ENCODE assay signal across 1 cellular context in the genomic region with DNA sequence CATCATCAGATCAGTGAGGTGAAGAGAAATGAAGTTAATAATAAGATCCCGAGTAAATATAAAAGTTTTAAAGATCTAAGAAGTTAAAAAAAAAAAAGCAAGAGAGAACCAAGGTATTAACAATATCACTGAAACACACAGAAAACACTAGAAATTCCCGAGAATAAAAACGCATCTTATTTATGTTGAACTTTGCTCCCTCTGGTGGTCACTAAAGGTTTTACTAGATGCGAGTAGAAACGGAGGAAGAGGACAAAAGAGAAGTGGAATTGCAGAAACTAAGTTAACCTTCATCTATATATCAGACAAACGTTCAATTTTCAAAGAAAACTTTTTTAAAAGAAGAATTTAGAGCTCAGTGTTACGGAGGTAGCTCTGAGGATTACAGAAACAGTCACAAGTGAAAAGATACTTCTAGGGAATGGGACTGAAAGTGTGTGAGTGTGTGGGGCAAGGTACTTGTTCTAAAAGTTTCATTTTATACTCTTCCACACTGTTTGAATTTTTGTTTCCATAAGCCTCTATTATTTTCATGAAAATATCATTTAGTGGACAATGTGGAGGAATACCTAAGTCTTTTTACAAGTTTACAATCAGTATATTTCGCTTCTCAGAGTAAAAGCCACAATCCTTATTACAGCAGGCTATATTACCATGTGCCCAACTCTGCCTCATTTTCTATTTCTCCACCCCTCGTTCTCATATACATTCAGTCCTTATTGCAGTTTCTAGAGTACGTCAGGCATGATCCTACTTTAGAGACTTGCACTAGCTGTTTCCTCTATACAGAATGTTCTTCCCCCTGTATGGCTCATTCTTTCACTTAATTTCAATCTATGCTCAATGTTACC.
A peak's percentile ranks its signal among the peaks of the same experiment; 100 is the strongest.
TF ChIP-seq lines count a peak whose summit lies in the region.

No MANE protein-coding gene starts in this region.

TF ChIP-seq in K562, 482 proteins besides CTCF, POLR2A, EP300 and RAD21:
- TF ChIP-seq DDX20 (tag; IDR thresholded peaks at IDR 0.05; ENCODE audit: low read depth): no peak
- no peak for TF ChIP-seq ELK1 (CRISPR knock-in tag; IDR thresholded peaks at IDR 0.05)
- TF ChIP-seq IFI16 (CRISPR knock-in tag; IDR thresholded peaks at IDR 0.05): no peak
- no peak for TF ChIP-seq TAF9B (IDR thresholded peaks at IDR 0.05; ENCODE audit: partially characterized antibody)
- TF ChIP-seq CSDE1 (IDR thresholded peaks at IDR 0.05): no peak
- peak; percentile 47; the same call in 1 of the 2 replicates for TF ChIP-seq SPI1 (IDR thresholded peaks at IDR 0.05; ENCODE audit: borderline replicate concordance, low read depth, low read length)
- no peak for TF ChIP-seq MAFF (IDR thresholded peaks at IDR 0.05; ENCODE audit: low read length)
- TF ChIP-seq ARID1B (IDR thresholded peaks at IDR 0.05): no peak
- TF ChIP-seq, protein P1, sequence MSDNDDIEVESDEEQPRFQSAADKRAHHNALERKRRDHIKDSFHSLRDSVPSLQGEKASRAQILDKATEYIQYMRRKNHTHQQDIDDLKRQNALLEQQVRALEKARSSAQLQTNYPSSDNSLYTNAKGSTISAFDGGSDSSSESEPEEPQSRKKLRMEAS (CRISPR knock-in tag; IDR thresholded peaks at IDR 0.05): no peak
- 0 out of 2 replicates have a peak, but pooled peaks have one; percentile 64 for TF ChIP-seq ARID3A (IDR thresholded peaks at IDR 0.05; ENCODE audit: borderline replicate concordance, low read depth, low read length)
- no peak for TF ChIP-seq CHD1 (IDR thresholded peaks at IDR 0.05; ENCODE audit: low read length)
- TF ChIP-seq CXXC5 (CRISPR knock-in tag; IDR thresholded peaks at IDR 0.05): 0 out of 2 replicates have a peak, but pooled peaks have one; percentile 12
- no peak for TF ChIP-seq NBN (IDR thresholded peaks at IDR 0.05; ENCODE audit: low read depth)
- TF ChIP-seq MCM5 (IDR thresholded peaks at IDR 0.05; ENCODE audit: low read depth): no peak
- TF ChIP-seq ZNF431 (CRISPR knock-in tag; IDR thresholded peaks at IDR 0.05): no peak
- TF ChIP-seq, protein P2, sequence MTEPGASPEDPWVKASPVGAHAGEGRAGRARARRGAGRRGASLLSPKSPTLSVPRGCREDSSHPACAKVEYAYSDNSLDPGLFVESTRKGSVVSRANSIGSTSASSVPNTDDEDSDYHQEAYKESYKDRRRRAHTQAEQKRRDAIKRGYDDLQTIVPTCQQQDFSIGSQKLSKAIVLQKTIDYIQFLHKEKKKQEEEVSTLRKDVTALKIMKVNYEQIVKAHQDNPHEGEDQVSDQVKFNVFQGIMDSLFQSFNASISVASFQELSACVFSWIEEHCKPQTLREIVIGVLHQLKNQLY (CRISPR knock-in tag; conservative IDR thresholded peaks at IDR 0.05): no peak
- TF ChIP-seq KLF13 (tag; IDR thresholded peaks at IDR 0.05; ENCODE audit: borderline replicate concordance, low read depth): no peak
- TF ChIP-seq SMARCE1 (IDR thresholded peaks at IDR 0.05): no peak
- TF ChIP-seq ZNF445 (CRISPR knock-in tag; IDR thresholded peaks at IDR 0.05; ENCODE audit: low read depth): no peak
- TF ChIP-seq ARNT (IDR thresholded peaks at IDR 0.05): peak in 1 of 2 experiments; percentile 59; a peak in 1 of 4 replicates
- TF ChIP-seq ZNF589 (CRISPR knock-in tag; IDR thresholded peaks at IDR 0.05; ENCODE audit: low read depth): no peak
- TF ChIP-seq RNF2 (IDR thresholded peaks at IDR 0.05): no peak
- no peak for TF ChIP-seq NUFIP1 (IDR thresholded peaks at IDR 0.05; ENCODE audit: partially characterized antibody)
- TF ChIP-seq, protein P3, sequence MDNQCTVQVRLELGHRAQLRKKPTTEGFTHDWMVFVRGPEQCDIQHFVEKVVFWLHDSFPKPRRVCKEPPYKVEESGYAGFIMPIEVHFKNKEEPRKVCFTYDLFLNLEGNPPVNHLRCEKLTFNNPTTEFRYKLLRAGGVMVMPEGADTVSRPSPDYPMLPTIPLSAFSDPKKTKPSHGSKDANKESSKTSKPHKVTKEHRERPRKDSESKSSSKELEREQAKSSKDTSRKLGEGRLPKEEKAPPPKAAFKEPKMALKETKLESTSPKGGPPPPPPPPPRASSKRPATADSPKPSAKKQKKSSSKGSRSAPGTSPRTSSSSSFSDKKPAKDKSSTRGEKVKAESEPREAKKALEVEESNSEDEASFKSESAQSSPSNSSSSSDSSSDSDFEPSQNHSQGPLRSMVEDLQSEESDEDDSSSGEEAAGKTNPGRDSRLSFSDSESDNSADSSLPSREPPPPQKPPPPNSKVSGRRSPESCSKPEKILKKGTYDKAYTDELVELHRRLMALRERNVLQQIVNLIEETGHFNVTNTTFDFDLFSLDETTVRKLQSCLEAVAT (IDR thresholded peaks at IDR 0.05): no peak
- no peak for TF ChIP-seq RBM22 (IDR thresholded peaks at IDR 0.05; ENCODE audit: low read depth, low read length, poor library complexity, severe bottlenecking)
- TF ChIP-seq ZNF695 (CRISPR knock-in tag; IDR thresholded peaks at IDR 0.05): no peak
- TF ChIP-seq, protein P4, sequence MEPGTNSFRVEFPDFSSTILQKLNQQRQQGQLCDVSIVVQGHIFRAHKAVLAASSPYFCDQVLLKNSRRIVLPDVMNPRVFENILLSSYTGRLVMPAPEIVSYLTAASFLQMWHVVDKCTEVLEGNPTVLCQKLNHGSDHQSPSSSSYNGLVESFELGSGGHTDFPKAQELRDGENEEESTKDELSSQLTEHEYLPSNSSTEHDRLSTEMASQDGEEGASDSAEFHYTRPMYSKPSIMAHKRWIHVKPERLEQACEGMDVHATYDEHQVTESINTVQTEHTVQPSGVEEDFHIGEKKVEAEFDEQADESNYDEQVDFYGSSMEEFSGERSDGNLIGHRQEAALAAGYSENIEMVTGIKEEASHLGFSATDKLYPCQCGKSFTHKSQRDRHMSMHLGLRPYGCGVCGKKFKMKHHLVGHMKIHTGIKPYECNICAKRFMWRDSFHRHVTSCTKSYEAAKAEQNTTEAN (CRISPR knock-in tag; IDR thresholded peaks at IDR 0.05): no peak
- TF ChIP-seq RUNX1 (IDR thresholded peaks at IDR 0.05; ENCODE audit: low read depth): no peak
- TF ChIP-seq ZNF134 (CRISPR knock-in tag; conservative IDR thresholded peaks at IDR 0.05): no peak
- TF ChIP-seq SMARCA5 (IDR thresholded peaks at IDR 0.05): peak; percentile 26; the same call in 1 of the 2 replicates
- peak; percentile 61 for TF ChIP-seq SMC3 (conservative IDR thresholded peaks at IDR 0.05; ENCODE audit: insufficient read depth, low read depth, low read length)
- no peak for TF ChIP-seq ETV1 (tag; conservative IDR thresholded peaks at IDR 0.05; ENCODE audit: low read depth)
- 0 out of 4 replicates have a peak, but pooled peaks have one; percentile 49 to 58 for TF ChIP-seq FOXK2 (conservative IDR thresholded peaks at IDR 0.05 in 1 of 2, IDR thresholded peaks at IDR 0.05 in 1 of 2; ENCODE audit: low read depth in 2 of 2)
- TF ChIP-seq KLF16 (IDR thresholded peaks at IDR 0.05): 0 out of 2 replicates have a peak, but pooled peaks have one; percentile 11
- no peak for TF ChIP-seq ZNF655 (CRISPR knock-in tag; IDR thresholded peaks at IDR 0.05)
- no peak for TF ChIP-seq GABPB2 (CRISPR knock-in tag; conservative IDR thresholded peaks at IDR 0.05)
- TF ChIP-seq ZNF766 (CRISPR knock-in tag; conservative IDR thresholded peaks at IDR 0.05): no peak
- TF ChIP-seq TRIM25 (IDR thresholded peaks at IDR 0.05; ENCODE audit: borderline replicate concordance): no peak
- TF ChIP-seq POLR2B (IDR thresholded peaks at IDR 0.05; ENCODE audit: low read depth, partially characterized antibody): no peak
TF ChIP-seq in K562: peak in this region for 8.
